8 cellular contexts compared by ENCODE assay signal in the genomic region with DNA sequence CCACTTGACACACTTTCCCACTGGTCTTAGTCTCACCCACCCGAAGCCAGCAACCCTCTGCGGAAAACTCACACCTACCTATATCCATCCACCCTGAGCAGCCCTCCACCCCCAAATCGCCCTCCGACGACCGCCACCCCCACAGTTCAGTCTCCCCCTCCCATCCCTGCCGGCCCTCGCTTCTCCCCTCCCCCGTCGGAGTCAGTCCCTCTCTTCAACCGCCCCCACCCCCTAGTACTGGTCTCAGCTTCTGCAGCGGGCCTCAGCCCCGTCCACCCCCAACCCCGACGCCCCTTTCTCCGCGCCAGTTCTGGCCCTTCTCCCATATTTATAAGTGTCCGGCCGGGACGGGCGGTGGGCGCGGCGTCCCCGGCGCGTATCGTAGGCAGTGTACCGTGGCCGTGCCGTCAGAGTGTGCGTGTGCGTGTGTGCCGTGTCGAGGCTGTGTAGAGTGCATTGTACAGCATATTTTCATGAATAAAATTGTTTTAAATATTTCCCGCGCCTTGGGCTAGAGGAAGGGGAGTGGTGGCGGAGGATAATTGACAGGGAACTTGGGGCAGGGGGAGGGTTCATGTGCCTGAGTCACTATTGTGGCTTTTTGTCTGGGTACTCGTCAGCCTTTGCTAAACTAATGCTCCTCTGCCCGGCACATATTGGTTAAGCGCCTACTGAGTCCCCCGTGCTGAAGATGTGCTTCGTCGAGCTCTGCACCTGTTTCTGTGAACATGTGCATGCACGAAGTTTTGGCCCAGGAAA. TPM values are rescaled to one million over a fixed set of nuclear protein-coding genes. Genes with fewer than 3 reads are reported as not detected.
DNase-seq lines count a peak whose midpoint lies in the region; ATAC-seq and TF ChIP-seq lines count a peak whose summit lies in the region.

No MANE protein-coding gene starts in this region.

- peak overlapping the region; percentile 64 for H3K4me3 Mint-ChIP-seq in MCF 10A (ENCODE audit: unreplicated experiment)
- H3K4me3 Mint-ChIP-seq in naive B cell, result peak overlapping the region; percentile 70 to 92 (median 86)

- H3K9ac ChIP-seq in BLaER1, result peak overlapping the region; percentile 76; the same call in 1 of the 2 replicates

- DNase-seq in NOMO-1 treated with dmso at 0.1 percent for 144 hours (lab: John Stamatoyannopoulos, UW; ENCODE audit: unreplicated experiment) (peak; percentile 83), MCF 10A (ENCODE audit: unreplicated experiment) (no peak), naive B cell (peak; percentile 31), DMS79 (lab: John Stamatoyannopoulos, UW) (no peak), DMS153 (lab: John Stamatoyannopoulos, UW) (no peak)
- DNase-seq in NK-92 treated with Interleukin-12 subunit alpha and Interleukin-12 subunit beta, amount 100 ng/mL, for 24 hours (lab: John Stamatoyannopoulos, UW), result no peak

- H3K4me1 ChIP-seq in BLaER1, result peaks cover 68% of the 10 kb centered on the region

- no peak for TF ChIP-seq CTCF in MCF 10A (IDR thresholded peaks at IDR 0.05; ENCODE audit: unreplicated experiment)

- CTCF ChIA-PET in MCF 10A (lab: Yijun Ruan, JAX), result interaction anchor here (0.5 to 1.0 kb wide), 3 partner anchors 34 to 336 kb away, joined by 3 read pairs; no protein-coding TSS in a partner anchor

- peak overlapping the region; percentile 92 for H3K4me2 ChIP-seq in BLaER1

- H3K9me3 Mint-ChIP-seq in MCF 10A (ENCODE audit: unreplicated experiment) (no peaks in the 10 kb centered on the region), naive B cell (no peaks in the 10 kb centered on the region)

- H3K27ac Mint-ChIP-seq in MCF 10A (ENCODE audit: low read depth, unreplicated experiment) (peak overlapping the region; percentile 39), naive B cell (peak overlapping the region; percentile 40 to 99 (median 82))

- H3K27me3 Mint-ChIP-seq in MCF 10A (ENCODE audit: insufficient read depth, unreplicated experiment) (peaks cover 25% of the 10 kb centered on the region), naive B cell (peaks cover 19 to 73% (median 57%) of the 10 kb centered on the region in 3 donors)

- peak; percentile 69 to 72 for ATAC-seq in naive B cell (ENCODE audit: low read depth in 2 of 2)
- no peak for ATAC-seq in HG03039 (IDR thresholded peaks at IDR 0.05; ENCODE audit: unreplicated experiment)

- H3K9me3 ChIP-seq in BLaER1, result no peaks in the 10 kb centered on the region

- POLR2A ChIA-PET in MCF 10A (lab: Yijun Ruan, JAX), result interaction anchor here (0.7 to 1.0 kb wide), 3 partner anchors 35 to 228 kb away, joined by 3 to 5 read pairs (median 3); no protein-coding TSS in a partner anchor

- BruUV-seq in MCF 10A (replicated peaks; lab: Mats Ljungman, UMichigan), result no TSS peak

- H4K20me1 ChIP-seq in BLaER1, result peaks cover 80% of the 10 kb centered on the region

- H3K4me3 ChIP-seq in BLaER1, result peak overlapping the region; percentile 66

- H3K4me1 Mint-ChIP-seq in MCF 10A (ENCODE audit: insufficient read depth, unreplicated experiment) (peaks cover 7% of the 10 kb centered on the region), naive B cell (peaks cover 28 to 42% (median 31%) of the 10 kb centered on the region in 3 donors)

- H3K27me3 ChIP-seq in BLaER1, result peaks cover 80% of the 10 kb centered on the region

- H3K36me3 ChIP-seq in BLaER1, result no peaks in the 10 kb centered on the region

- intact Hi-C loops in MCF 10A (cut with micrococcal nuclease), result no loop called here

- no peaks in the 10 kb centered on the region for H3K36me3 Mint-ChIP-seq in MCF 10A (ENCODE audit: insufficient read depth, unreplicated experiment)
- peaks cover 5 to 9% of the 10 kb centered on the region in 2 donors for H3K36me3 Mint-ChIP-seq in naive B cell

- H3K27ac ChIP-seq in BLaER1, result no peak overlapping the region

RNA-seq across cellular contexts. Expression of a gene that starts 22.0 kb away (rescaled TPM):
- total RNA-seq in MCF 10A (2022), result 0.22 and 0.28 TPM in 2 replicates
- under 1 TPM in 1 of 6 donors, not detected in 5; 0.21 TPM for polyA plus RNA-seq in naive B cell (ENCODE audit: low read depth in 6 of 6)

Comparison
In these comparisons a context has a peak if more than half of its experiments do, and no peak if none do; other contexts are left out.
1. DNase-seq: peak in NOMO-1 treated with dmso at 0.1 percent for 144 hours (single experiment) and naive B cell (single experiment); none in MCF 10A (single experiment), DMS79 (single experiment), NK-92 treated with Interleukin-12 subunit alpha and Interleukin-12 subunit beta, amount 100 ng/mL, for 24 hours (single experiment) and DMS153 (single experiment).